9 cellular contexts compared by ENCODE assay signal in genomic region chr7:98831641-98832221, GRCh38. TPM values are rescaled to one million over a fixed set of nuclear protein-coding genes. Genes with fewer than 3 reads are reported as not detected.
DNase-seq lines count a peak whose midpoint lies in the region; ATAC-seq lines count a peak whose summit lies in the region.
"Had no signal": no experiment of that assay in that cellular context is flagged by ENCODE, and none has a peak within 500 bp of the region (broad histone marks: within the 10 kb centered on the region; RNA-seq: fewer than 3 reads in every experiment).

No MANE protein-coding gene starts in this region.

- no peak overlapping the region for H3K4me3 Mint-ChIP-seq in naive thymus-derived CD8-positive, alpha-beta T cell

- no peaks in the 10 kb centered on the region for H3K4me1 Mint-ChIP-seq in naive thymus-derived CD8-positive, alpha-beta T cell

- H3K27me3 Mint-ChIP-seq in naive thymus-derived CD8-positive, alpha-beta T cell, result peaks cover 2 to 33% (median 9%) of the 10 kb centered on the region in 5 donors

- POLR2A ChIA-PET in naive thymus-derived CD8-positive, alpha-beta T cell (lab: Charles Lee), result no interaction called here

- H3K27ac Mint-ChIP-seq in naive thymus-derived CD8-positive, alpha-beta T cell, result no peak overlapping the region

- no peaks in the 10 kb centered on the region for H3K9me3 Mint-ChIP-seq in naive thymus-derived CD8-positive, alpha-beta T cell

- no peaks in the 10 kb centered on the region for H3K36me3 Mint-ChIP-seq in naive thymus-derived CD8-positive, alpha-beta T cell

- DNase-seq in EH (ENCODE audit: low read depth), result peak; percentile 32
- DNase-seq in NCI-H69 (lab: John Stamatoyannopoulos, UW), result peak; percentile 45
- DNase-seq in activated naive CD4-positive, alpha-beta T cell treated with anti-CD3 and anti-CD28 coated beads, Interleukin-2, amount 50 U/mL, for 16 hours, result peak; percentile 29
- peak in 6 of 10 donors; percentile 1 to 28 (median 20) for DNase-seq in naive thymus-derived CD8-positive, alpha-beta T cell
- DNase-seq in NCI-H510A treated with DMSO at 0.1 percent for 48 hours (lab: John Stamatoyannopoulos, UW), result no peak

- ATAC-seq in naive thymus-derived CD8-positive, alpha-beta T cell, result no peak
- no peak for ATAC-seq in HG02763 (IDR thresholded peaks at IDR 0.05; ENCODE audit: unreplicated experiment)
- no peak for ATAC-seq in HG02588 (IDR thresholded peaks at IDR 0.05; ENCODE audit: unreplicated experiment)
- ATAC-seq in HG02571 (IDR thresholded peaks at IDR 0.05; ENCODE audit: unreplicated experiment), result no peak

RNA-seq across cellular contexts. Expression of gene TMEM130, which starts 38.1 kb away (rescaled TPM):
- not detected for total RNA-seq in naive thymus-derived CD8-positive, alpha-beta T cell
- not detected for polyA plus RNA-seq in naive thymus-derived CD8-positive, alpha-beta T cell
- total RNA-seq: HT1080 had no signal

RNA-seq across cellular contexts. Expression of gene TRRAP, which starts 46.6 kb away (rescaled TPM):
- 10 to 100 TPM; 62.5 to 63.4 TPM for total RNA-seq in naive thymus-derived CD8-positive, alpha-beta T cell
- polyA plus RNA-seq in naive thymus-derived CD8-positive, alpha-beta T cell, result 1 to 10 TPM; 2.6 to 5.9 (median 4.0) TPM
